Comparison of ENCODE assay signal across 9 cellular contexts in genomic region chr19:34276614-34277013, GRCh38. TPM values are rescaled to one million over a fixed set of nuclear protein-coding genes. Genes with fewer than 3 reads are reported as not detected.
DNase-seq lines count a peak whose midpoint lies in the region; ATAC-seq and TF ChIP-seq lines count a peak whose summit lies in the region.
"Had no signal": no experiment of that assay in that cellular context is flagged by ENCODE, and none has a peak within 500 bp of the region (broad histone marks: within the 10 kb centered on the region; RNA-seq: fewer than 3 reads in every experiment).

No MANE protein-coding gene starts in this region.

- no peak for TF ChIP-seq POLR2A in spleen (IDR thresholded peaks at IDR 0.05)

- H3K4me1 Mint-ChIP-seq in activated CD4-positive, alpha-beta T cell treated with anti-CD3 and anti-CD28 coated beads for 36 hours, result peaks cover 65% of the 10 kb centered on the region

- no peak for DNase-seq in activated CD4-positive, alpha-beta T cell treated with anti-CD3 and anti-CD28 coated beads for 36 hours
- DNase-seq in activated CD4-positive, alpha-beta T cell treated with anti-CD3 and anti-CD28 coated beads for 4 hours, result no peak
- DNase-seq in SK-MEL-5 (ENCODE audit: low read depth, low spot score) (peak; percentile 49), head of caudate nucleus (peak in 29 of 42 donors; percentile 11 to 76 (median 41)), substantia nigra (lab: John Stamatoyannopoulos, UW) (peak in 33 of 49 donors; percentile 3 to 68 (median 30)), NCI-H2081 treated with DMSO at 0.1 percent for 48 hours (lab: John Stamatoyannopoulos, UW) (no peak), spleen (no peak), NCI-H524 treated with DMSO at 0.1 percent for 48 hours (lab: John Stamatoyannopoulos, UW) (no peak)

- no peak overlapping the region for H3K4me3 ChIP-seq in spleen

- CTCF ChIA-PET in activated CD4-positive, alpha-beta T cell treated with anti-CD3 and anti-CD28 coated beads for 36 hours (lab: Charles Lee), result interaction anchor here (0.6 to 1.2 kb wide), 5 partner anchors 16 to 1221 kb away, joined by 3 to 4 read pairs (median 3); no protein-coding TSS in a partner anchor

- peaks cover 0 to 15% (median 0%) of the 10 kb centered on the region in 6 donors for H3K36me3 ChIP-seq in spleen

- in situ Hi-C loops in SK-MEL-5 (cut with HindIII; ENCODE audit: low pct_unique_long_range_greater_than_20kb, low sequenced_read_pairs), result no loop called here

- 80 to 96% (median 88%) methylated on average over 3 to 4 of the region's 4 CpGs for WGBS in spleen, 5 donors

- H3K4me1 ChIP-seq in spleen, result peaks cover 18 to 72% (median 52%) of the 10 kb centered on the region in 6 donors

- no peak for TF ChIP-seq CTCF in spleen (IDR thresholded peaks at IDR 0.05 in 8 of 11, conservative IDR thresholded peaks at IDR 0.05 in 3 of 11)

- peak overlapping the region; percentile 69 for H3K27ac Mint-ChIP-seq in activated CD4-positive, alpha-beta T cell treated with anti-CD3 and anti-CD28 coated beads for 36 hours
- H3K27ac Mint-ChIP-seq: natural killer cell treated with Interleukin-12 subunit alpha and Interleukin-12 subunit beta and Interleukin-15 and Interleukin-18, amount 100 ng/mL, for 72 hours had no signal

- peaks cover 3% of the 10 kb centered on the region for H3K9me3 Mint-ChIP-seq in activated CD4-positive, alpha-beta T cell treated with anti-CD3 and anti-CD28 coated beads for 36 hours (ENCODE audit: low read depth)
- H3K9me3 Mint-ChIP-seq: natural killer cell treated with Interleukin-12 subunit alpha and Interleukin-12 subunit beta and Interleukin-15 and Interleukin-18, amount 100 ng/mL, for 72 hours had no signal

- intact Hi-C loops in activated CD4-positive, alpha-beta T cell treated with anti-CD3 and anti-CD28 coated beads for 36 hours (cut with DNase I, micrococcal nuclease), result loop anchor here in 1 of 2 experiments (10.0 kb wide), 1 partner anchor 902 kb away; the partner anchor contains the start of gene CEBPG
- intact Hi-C loops in head of caudate nucleus (cut with DNase I) (no loop called here), spleen (cut with DNase I; ENCODE audit: low total_unique reads) (loop anchor here (10.0 kb wide), 1 partner anchor 58 kb away; no protein-coding TSS in a partner anchor)

- H3K4me3 Mint-ChIP-seq in activated CD4-positive, alpha-beta T cell treated with anti-CD3 and anti-CD28 coated beads for 36 hours, result peak overlapping the region; percentile 41
- H3K4me3 Mint-ChIP-seq: natural killer cell treated with Interleukin-12 subunit alpha and Interleukin-12 subunit beta and Interleukin-15 and Interleukin-18, amount 100 ng/mL, for 72 hours had no signal

- POLR2A ChIA-PET in activated CD4-positive, alpha-beta T cell treated with anti-CD3 and anti-CD28 coated beads for 36 hours (lab: Charles Lee), result interaction anchor here (0.7 kb wide), 1 partner anchor 20 kb away, joined by 4 read pairs; no protein-coding TSS in a partner anchor

- peak; percentile 10 for ATAC-seq in activated CD4-positive, alpha-beta T cell treated with anti-CD3 and anti-CD28 coated beads for 36 hours
- ATAC-seq: natural killer cell treated with Interleukin-12 subunit alpha and Interleukin-12 subunit beta and Interleukin-15 and Interleukin-18, amount 100 ng/mL, for 72 hours had no signal

- H3K9me3 ChIP-seq in spleen, result no peaks in the 10 kb centered on the region

- H3K27me3 Mint-ChIP-seq in activated CD4-positive, alpha-beta T cell treated with anti-CD3 and anti-CD28 coated beads for 36 hours, result no peaks in the 10 kb centered on the region
- H3K27me3 Mint-ChIP-seq: natural killer cell treated with Interleukin-12 subunit alpha and Interleukin-12 subunit beta and Interleukin-15 and Interleukin-18, amount 100 ng/mL, for 72 hours had no signal

- no peaks in the 10 kb centered on the region for H3K27me3 ChIP-seq in spleen (replicated peaks in 1 of 7)

- H3K36me3 Mint-ChIP-seq in activated CD4-positive, alpha-beta T cell treated with anti-CD3 and anti-CD28 coated beads for 36 hours (ENCODE audit: low read depth), result peaks cover 23% of the 10 kb centered on the region
- H3K36me3 Mint-ChIP-seq: natural killer cell treated with Interleukin-12 subunit alpha and Interleukin-12 subunit beta and Interleukin-15 and Interleukin-18, amount 100 ng/mL, for 72 hours had no signal

- H3K27ac ChIP-seq in substantia nigra (ENCODE audit: low read depth, low read length, poor library complexity, severe bottlenecking), result peak overlapping the region; percentile 68
- peak overlapping the region in 2 of 8 donors; percentile 0 to 61 for H3K27ac ChIP-seq in spleen

RNA-seq across cellular contexts. Expression of gene GARRE1, which starts 22.3 kb away (rescaled TPM):
- total RNA-seq in activated CD4-positive, alpha-beta T cell treated with anti-CD3 and anti-CD28 coated beads for 36 hours, result 10 to 100 TPM; 14.6 to 16.1 TPM
- 14.3 and 17.1 TPM in 2 replicates for total RNA-seq in SK-MEL-5 (2014; rRNA removed; shearing (Covaris generic))
- 11.5 and 16.0 TPM in 2 replicates for polyA plus RNA-seq in SK-MEL-5 (2015; cell fraction: cytosol; rRNA removed)
- polyA plus RNA-seq in SK-MEL-5 (2015; cell fraction: nucleus; rRNA removed), result 16.6 and 19.1 TPM in 2 replicates
- 10 to 100 TPM; 32.5 to 70.6 (median 48.1) TPM for total RNA-seq in spleen
- 10 to 100 TPM in 1 of 3 donors, 1 to 10 TPM in 2; 6.2 to 15.5 (median 8.5) TPM for polyA plus RNA-seq in spleen

Comparison
In these comparisons a context has a peak if more than half of its experiments do, and no peak if none do; other contexts are left out.
1. DNase-seq: peak in SK-MEL-5 (single experiment), head of caudate nucleus (29 of 42) and substantia nigra (33 of 49); none in activated CD4-positive, alpha-beta T cell treated with anti-CD3 and anti-CD28 coated beads for 36 hours (single experiment), activated CD4-positive, alpha-beta T cell treated with anti-CD3 and anti-CD28 coated beads for 4 hours (0 of 2), NCI-H2081 treated with DMSO at 0.1 percent for 48 hours (single experiment), spleen (single experiment) and NCI-H524 treated with DMSO at 0.1 percent for 48 hours (single experiment).